ENCODE assay signal across 8 cellular contexts in the genomic region with DNA sequence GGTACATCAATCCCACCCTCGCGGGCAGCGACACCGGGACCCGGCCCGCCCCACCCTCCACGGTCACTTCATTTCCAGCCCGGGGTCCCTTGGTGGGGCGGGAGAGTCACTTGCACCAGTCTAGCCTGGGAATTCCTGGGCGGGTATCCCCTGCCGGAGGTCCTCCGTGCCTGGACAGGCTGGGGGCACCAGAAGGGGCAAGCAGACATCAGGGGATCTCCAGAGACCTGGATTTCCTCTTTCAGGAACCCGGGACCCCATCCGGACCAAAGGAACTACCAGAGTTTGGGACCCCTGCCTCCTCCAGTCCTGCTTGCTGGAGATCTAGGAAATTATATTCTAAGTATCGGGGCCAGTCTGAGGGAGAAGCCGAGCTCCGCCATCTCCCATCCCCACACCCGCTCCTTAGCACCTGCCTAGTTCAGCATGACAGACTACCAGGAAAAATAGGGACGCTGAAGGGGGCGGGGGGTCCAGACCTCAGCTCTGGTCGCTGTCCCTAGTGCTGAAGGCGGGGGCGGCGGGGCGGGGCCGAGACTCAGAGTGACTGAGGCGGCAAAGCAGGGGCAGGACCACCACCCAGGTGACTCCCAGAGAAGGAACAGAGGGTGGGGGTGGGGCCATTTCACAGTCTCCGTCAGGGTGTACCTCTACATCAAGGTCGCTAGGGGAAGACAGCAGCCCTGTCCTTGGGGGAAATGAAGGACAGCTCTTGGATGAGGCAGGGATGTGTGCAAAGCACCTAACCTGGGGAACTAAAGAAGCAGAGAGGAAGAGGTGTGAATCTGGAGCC. TPM values are rescaled to one million over a fixed set of nuclear protein-coding genes. Genes with fewer than 3 reads are reported as not detected.
DNase-seq lines count a peak whose midpoint lies in the region; ATAC-seq and TF ChIP-seq lines count a peak whose summit lies in the region.

No MANE protein-coding gene starts in this region.

- CTCF ChIA-PET in CD4-positive, alpha-beta T cell (lab: Charles Lee) = interaction anchor here (0.6 to 2.1 kb wide), 6 partner anchors 27 to 71 kb away, joined by 3 to 11 read pairs (median 6); a partner anchor contains a TSS
- CTCF ChIA-PET in PC-9 (lab: Charles Lee) = no interaction called here

- H3F3A ChIP-seq in PC-9 (ENCODE audit: insufficient read depth, low read depth) = peaks cover 40% of the 10 kb centered on the region

- H3K9ac ChIP-seq in HUES6 (ENCODE audit: low read length) = peak overlapping the region; percentile 63

- H4K20me1 ChIP-seq in PC-9 (ENCODE audit: insufficient read depth) (no peaks in the 10 kb centered on the region), osteoblast (ENCODE audit: insufficient read depth, low read length) (no peaks in the 10 kb centered on the region)

- H3K27me3 Mint-ChIP-seq in CD4-positive, alpha-beta T cell = no peaks in the 10 kb centered on the region

- H3K27ac ChIP-seq in CD4-positive, alpha-beta T cell (ENCODE audit: low read depth, low read length) = peak overlapping the region; percentile 13
- H3K27ac ChIP-seq in HUES6 (ENCODE audit: low read depth, low read length) = no peak overlapping the region
- no peak overlapping the region for H3K27ac ChIP-seq in PC-9
- no peak overlapping the region for H3K27ac ChIP-seq in osteoblast (ENCODE audit: low read depth, low read length)
- H3K27ac ChIP-seq in thymus (ENCODE audit: low read depth) = no peak overlapping the region

- H2AFZ ChIP-seq in PC-9 (peak overlapping the region; percentile 96), osteoblast (ENCODE audit: low read length) (peak overlapping the region; percentile 94)

- H3K79me2 ChIP-seq in PC-9 (ENCODE audit: low read depth) = no peaks in the 10 kb centered on the region; the same call in 1 of the 2 replicates
- peaks cover 4% of the 10 kb centered on the region for H3K79me2 ChIP-seq in osteoblast (ENCODE audit: insufficient read depth, low read length)

- no peaks in the 10 kb centered on the region; the same call in 1 of the 2 replicates for H3K36me3 ChIP-seq in HUES6 (ENCODE audit: control insufficient read depth, insufficient read depth, low read length)
- H3K36me3 ChIP-seq in PC-9 (ENCODE audit: low read depth) = no peaks in the 10 kb centered on the region
- H3K36me3 ChIP-seq in osteoblast (ENCODE audit: insufficient read depth, low read length) = no peaks in the 10 kb centered on the region
- H3K36me3 ChIP-seq in thymus (ENCODE audit: control insufficient read depth, insufficient read depth) = no peaks in the 10 kb centered on the region

- peak; percentile 70 for ATAC-seq in CD4-positive, alpha-beta T cell (ENCODE audit: poor library complexity)
- ATAC-seq in GM21737 (IDR thresholded peaks at IDR 0.05; ENCODE audit: unreplicated experiment) = no peak

- H3K4me1 Mint-ChIP-seq in CD4-positive, alpha-beta T cell (ENCODE audit: low read depth) = peaks cover 35% of the 10 kb centered on the region

- H3K4me3 Mint-ChIP-seq in CD4-positive, alpha-beta T cell = peak overlapping the region; percentile 71

- no peaks in the 10 kb centered on the region for H3K9me3 ChIP-seq in CD4-positive, alpha-beta T cell (ENCODE audit: control insufficient read depth, low read length)
- H3K9me3 ChIP-seq in HUES6 (ENCODE audit: control insufficient read depth, insufficient read depth, low read depth, low read length) (no peaks in the 10 kb centered on the region), PC-9 (ENCODE audit: insufficient read depth, low read depth) (no peaks in the 10 kb centered on the region), osteoblast (ENCODE audit: low read depth, low read length) (no peaks in the 10 kb centered on the region), thymus (ENCODE audit: control insufficient read depth) (no peaks in the 10 kb centered on the region)

- H3K4me2 ChIP-seq in PC-9 (peak overlapping the region; percentile 99), osteoblast (ENCODE audit: insufficient read depth, low read length) (peak overlapping the region; percentile 94)

- H3K4me3 ChIP-seq in HUES6 (ENCODE audit: low read depth, low read length) (peak overlapping the region; percentile 88), PC-9 (peak overlapping the region; percentile 96), fibroblast of the aortic adventitia (ENCODE audit: low read depth, low read length) (peak overlapping the region; percentile 77), osteoblast (ENCODE audit: insufficient read depth, low read length) (peak overlapping the region; percentile 81), thymus (ENCODE audit: low read length) (peak overlapping the region; percentile 64)

- BruUV-seq in PC-9 (replicated peaks; lab: Mats Ljungman, UMichigan) = no TSS peak

- 1% methylated on average over 29 of the region's 29 CpGs for WGBS in thymus

- peak; percentile 47 to 86 (median 62) for DNase-seq in CD4-positive, alpha-beta T cell
- DNase-seq in PC-9 (peak; percentile 55 to 60), activated T-helper 1 cell treated with Interleukin-2 at 50 U/mL for 16 hours (ENCODE audit: low read depth) (peak; percentile 51), fibroblast of the aortic adventitia (ENCODE audit: low read depth) (peak; percentile 12), osteoblast (ENCODE audit: insufficient read length, low spot score, missing footprints) (peak; percentile 95)

- no peaks in the 10 kb centered on the region for H3K9me3 Mint-ChIP-seq in CD4-positive, alpha-beta T cell

- no peaks in the 10 kb centered on the region for H3K9me2 ChIP-seq in PC-9 (ENCODE audit: insufficient read depth)

- peaks cover 20% of the 10 kb centered on the region for H3K4me1 ChIP-seq in HUES6 (ENCODE audit: control insufficient read depth, insufficient read depth, low read length)
- peaks cover 10% of the 10 kb centered on the region for H3K4me1 ChIP-seq in PC-9 (replicated peaks; ENCODE audit: insufficient read depth)
- H3K4me1 ChIP-seq in osteoblast (ENCODE audit: insufficient read depth, low read length) = peaks cover 16% of the 10 kb centered on the region
- H3K4me1 ChIP-seq in thymus (ENCODE audit: control insufficient read depth, insufficient read depth, low read length) = peaks cover 17% of the 10 kb centered on the region

- H3K27ac Mint-ChIP-seq in CD4-positive, alpha-beta T cell = peak overlapping the region; percentile 65

- POLR2A ChIA-PET in CD4-positive, alpha-beta T cell (lab: Charles Lee) = interaction anchor here (0.5 to 1.3 kb wide), 6 partner anchors 16 to 388 kb away, joined by 3 to 6 read pairs (median 4); a partner anchor contains a TSS
- POLR2A ChIA-PET in PC-9 (lab: Charles Lee; ENCODE audit: unreplicated experiment) = interaction anchor here (0.8 kb wide), 1 partner anchor 26 kb away, joined by 13 read pairs; no protein-coding TSS in a partner anchor

- intact Hi-C loops in CD4-positive, alpha-beta T cell (cut with DNase I, micrococcal nuclease) = loop anchor here (1.0 to 10.0 kb wide), 6 partner anchors 15 to 777 kb away; a partner anchor contains a TSS
- intact Hi-C loops in PC-9 (cut with micrococcal nuclease; ENCODE audit: unreplicated experiment) = loop anchor here (2.0 kb wide), 1 partner anchor 45 kb away; no protein-coding TSS in a partner anchor

- no peaks in the 10 kb centered on the region for H3K27me3 ChIP-seq in CD4-positive, alpha-beta T cell (ENCODE audit: control insufficient read depth, insufficient read depth, low read length)
- H3K27me3 ChIP-seq in HUES6 (ENCODE audit: control insufficient read depth, insufficient read depth, low read length) (no peaks in the 10 kb centered on the region), PC-9 (ENCODE audit: insufficient read depth, low read depth) (no peaks in the 10 kb centered on the region), osteoblast (ENCODE audit: insufficient read depth, low read length) (no peaks in the 10 kb centered on the region), thymus (ENCODE audit: control insufficient read depth, insufficient read depth) (no peaks in the 10 kb centered on the region)

- peaks cover 7% of the 10 kb centered on the region for H3K36me3 Mint-ChIP-seq in CD4-positive, alpha-beta T cell (ENCODE audit: low read depth)

- TF ChIP-seq CTCF in CD4-positive, alpha-beta T cell (IDR thresholded peaks at IDR 0.05) = peak; percentile 14
- TF ChIP-seq CTCF in PC-9 (conservative IDR thresholded peaks at IDR 0.05) = peak; percentile 54; the same call in 1 of the 2 replicates
- TF ChIP-seq CTCF in fibroblast of the aortic adventitia (IDR thresholded peaks at IDR 0.05; ENCODE audit: insufficient read depth, low read length) = peak; percentile 41
- peak; percentile 22 for TF ChIP-seq CTCF in osteoblast (IDR thresholded peaks at IDR 0.05; ENCODE audit: extremely low read depth, low read depth, low read length)

RNA-seq across cellular contexts. Expression of a gene that starts 0.8 kb away (rescaled TPM):
- total RNA-seq in CD4-positive, alpha-beta T cell = 1 to 10 TPM; 1.3 to 1.8 TPM
- total RNA-seq in PC-9 (2021) (6.6 and 7.5 TPM in 2 replicates), fibroblast of the aortic adventitia (ENCODE audit: low replicate concordance) (0.08 and 1.4 TPM in 2 replicates), osteoblast (2.5 and 2.9 TPM in 2 replicates)
- polyA plus RNA-seq in thymus = 2.6 TPM

RNA-seq across cellular contexts. Expression of a gene that starts 4.8 kb away (rescaled TPM):
- 10 to 100 TPM; 48.1 to 49.8 TPM for total RNA-seq in CD4-positive, alpha-beta T cell
- total RNA-seq in PC-9 (2021) = 39.1 and 43.9 TPM in 2 replicates
- 29.7 and 53.7 TPM in 2 replicates for total RNA-seq in fibroblast of the aortic adventitia (ENCODE audit: low replicate concordance)
- total RNA-seq in osteoblast = 17.4 and 19.7 TPM in 2 replicates
- 86.5 TPM for polyA plus RNA-seq in thymus

RNA-seq across cellular contexts. Expression of a gene that starts 15.9 kb away (rescaled TPM):
- 10 to 100 TPM; 54.8 to 55.6 TPM for total RNA-seq in CD4-positive, alpha-beta T cell
- total RNA-seq in PC-9 (2021) (56.9 and 64.1 TPM in 2 replicates), fibroblast of the aortic adventitia (ENCODE audit: low replicate concordance) (12.5 and 47.6 TPM in 2 replicates), osteoblast (35.9 and 41.3 TPM in 2 replicates)
- polyA plus RNA-seq in thymus = 59.1 TPM

RNA-seq across cellular contexts. Expression of a gene that starts 22.8 kb away (rescaled TPM):
- total RNA-seq in CD4-positive, alpha-beta T cell = 1 to 10 TPM; 6.6 to 8.3 TPM
- total RNA-seq in PC-9 (2021) (56.9 and 60.8 TPM in 2 replicates), fibroblast of the aortic adventitia (ENCODE audit: low replicate concordance) (9.0 and 9.3 TPM in 2 replicates), osteoblast (6.5 and 7.7 TPM in 2 replicates)
- 12.5 TPM for polyA plus RNA-seq in thymus

RNA-seq across cellular contexts. Expression of a gene that starts 23.1 kb away (rescaled TPM):
- total RNA-seq in CD4-positive, alpha-beta T cell = not detected
- not detected in 2 replicates for total RNA-seq in PC-9 (2021)
- not detected in 2 replicates for total RNA-seq in fibroblast of the aortic adventitia (ENCODE audit: low replicate concordance)
- not detected in 2 replicates for total RNA-seq in osteoblast
- polyA plus RNA-seq in thymus = 0.05 TPM

Comparison
In these comparisons a context has a peak if more than half of its experiments do, and no peak if none do; other contexts are left out.
1. DNase-seq: peak in every context shown above with its lines; median percentile 95 in osteoblast; 62 in CD4-positive, alpha-beta T cell; 58 in PC-9; 51 in activated T-helper 1 cell treated with Interleukin-2 at 50 U/mL for 16 hours; 12 in fibroblast of the aortic adventitia.